ENCODE assay signal across 14 cellular contexts in the genomic region with DNA sequence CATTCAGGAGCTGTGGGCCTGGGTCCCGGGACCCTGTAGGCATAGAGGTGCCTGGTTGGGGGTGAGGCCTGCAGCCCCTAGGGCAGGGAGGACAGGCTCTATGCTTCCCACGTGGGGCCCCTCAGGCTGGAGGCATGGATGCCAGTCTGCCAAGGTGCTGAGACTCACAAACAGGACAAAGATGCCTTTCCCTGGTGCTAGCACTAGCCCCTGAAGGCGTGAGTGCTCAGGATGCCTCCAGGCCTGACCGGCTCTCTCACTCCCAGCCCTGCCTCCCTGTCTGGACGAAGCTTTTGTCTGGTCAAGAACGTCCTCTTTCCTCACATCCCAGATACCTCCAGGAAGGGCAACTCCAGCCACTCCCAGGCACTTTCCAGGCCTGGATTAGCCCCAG. TPM values are rescaled to one million over a fixed set of nuclear protein-coding genes. Genes with fewer than 3 reads are reported as not detected.
A peak's percentile ranks its signal among the peaks of the same experiment; 100 is the strongest.
DNase-seq lines count a peak whose midpoint lies in the region; ATAC-seq, FAIRE-seq and TF ChIP-seq lines count a peak whose summit lies in the region.
"Had no signal": no experiment of that assay in that cellular context is flagged by ENCODE, and none has a peak within 500 bp of the region (broad histone marks: within the 10 kb centered on the region; RNA-seq: fewer than 3 reads in every experiment).

No MANE protein-coding gene starts in this region.

- WGBS in HUES64: 66% methylated on average over 6 of the region's 6 CpGs

- DNase-seq in bronchial epithelial cell (ENCODE audit: low read depth) (peak; percentile 45), mesothelial cell of epicardium (ENCODE audit: low spot score in 2 of 2, unreplicated experiment in 2 of 2) (no peak), NCI-H1105 (lab: John Stamatoyannopoulos, UW) (no peak), cerebellar cortex (ENCODE audit: low spot score) (no peak), GM13976 (ENCODE audit: low spot score) (no peak)
- DNase-seq: ACHN; central memory CD4-positive, alpha-beta T cell; KG1; NCI-H1694 treated with DMSO at 0.1 percent for 48 hours had no signal

- peaks cover 26% of the 10 kb centered on the region for H3K4me1 Mint-ChIP-seq in mesothelial cell of epicardium

- TF ChIP-seq CTCF in 22Rv1 (IDR thresholded peaks at IDR 0.05) (no peak), bronchial epithelial cell (IDR thresholded peaks at IDR 0.05; ENCODE audit: insufficient read depth, low read length, severe bottlenecking) (no peak), mesothelial cell of epicardium (IDR thresholded peaks at IDR 0.05; ENCODE audit: unreplicated experiment) (no peak), GM13976 (IDR thresholded peaks at IDR 0.05; ENCODE audit: borderline replicate concordance, control extremely low read depth, extremely low read depth, insufficient read depth, missing control alignments) (no peak)

- H3K9me3 ChIP-seq in HUES64 (ENCODE audit: insufficient read depth, low read depth, low read length): no peaks in the 10 kb centered on the region
- H3K9me3 ChIP-seq: SJSA1 had no signal

- H3K4me3 ChIP-seq in HUES64 (ENCODE audit: low read length) (no peak overlapping the region), bronchial epithelial cell (ENCODE audit: low read depth, low read length) (no peak overlapping the region)
- H3K4me3 ChIP-seq: SJSA1 had no signal

- H3K27ac ChIP-seq in 22Rv1 (peak overlapping the region; percentile 82), HUES64 (ENCODE audit: low read depth, low read length) (peak overlapping the region; percentile 69)
- H3K27ac ChIP-seq: SJSA1 had no signal

- H3K27ac Mint-ChIP-seq in mesothelial cell of epicardium: peak overlapping the region; percentile 100
- H3K27ac Mint-ChIP-seq: activated naive CD8-positive, alpha-beta T cell had no signal

- H3K9ac ChIP-seq in HUES64 (ENCODE audit: low read depth, low read length): peak overlapping the region; percentile 61

- H3K4me1 ChIP-seq in HUES64 (ENCODE audit: insufficient read depth, low read length): peaks cover 10% of the 10 kb centered on the region; the same call in 1 of the 2 replicates

- no peak for FAIRE-seq in bronchial epithelial cell (lab: Jason Lieb, UNC)

- H3K27me3 ChIP-seq in HUES64 (ENCODE audit: insufficient read depth, low read length) (no peaks in the 10 kb centered on the region), bronchial epithelial cell (ENCODE audit: control insufficient read depth, insufficient read depth, low read length) (no peaks in the 10 kb centered on the region)
- H3K27me3 ChIP-seq: SJSA1 had no signal

- no peaks in the 10 kb centered on the region for H3K9me3 Mint-ChIP-seq in mesothelial cell of epicardium

- H3K27me3 Mint-ChIP-seq in mesothelial cell of epicardium (ENCODE audit: low read depth): no peaks in the 10 kb centered on the region
- H3K27me3 Mint-ChIP-seq: activated naive CD8-positive, alpha-beta T cell had no signal

- in situ Hi-C loops in GM13976 (cut with MboI; ENCODE audit: low sequenced_read_pairs, unreplicated experiment): no loop called here

- no peak for ATAC-seq in HG03280 (IDR thresholded peaks at IDR 0.05; ENCODE audit: unreplicated experiment)

- peak overlapping the region; percentile 90 for H3K4me3 Mint-ChIP-seq in mesothelial cell of epicardium

- H3K36me3 Mint-ChIP-seq in mesothelial cell of epicardium: no peaks in the 10 kb centered on the region
- H3K36me3 Mint-ChIP-seq: activated naive CD8-positive, alpha-beta T cell had no signal

- H3K36me3 ChIP-seq in HUES64 (ENCODE audit: insufficient read depth, low read length) (peaks cover 19% of the 10 kb centered on the region), bronchial epithelial cell (ENCODE audit: control insufficient read depth, insufficient read depth, low read length) (peaks cover 23% of the 10 kb centered on the region)
- H3K36me3 ChIP-seq: SJSA1 had no signal

RNA-seq across cellular contexts. Expression of a gene that starts 2.1 kb away (rescaled TPM):
- 4.0 TPM for polyA plus RNA-seq in HUES64 (2013, experiment 1 of 2)
- polyA plus RNA-seq in HUES64 (2013, experiment 2 of 2): 4.4 TPM
- total RNA-seq in bronchial epithelial cell: 16.6 and 23.0 TPM in 2 replicates
- total RNA-seq in mesothelial cell of epicardium: 24.6 to 30.1 TPM (median 25.0 TPM) in 3 replicates

RNA-seq across cellular contexts. Expression of a gene that starts 32.0 kb away (rescaled TPM):
- 31.5 TPM for polyA plus RNA-seq in HUES64 (2013, experiment 1 of 2)
- polyA plus RNA-seq in HUES64 (2013, experiment 2 of 2): 36.6 TPM
- total RNA-seq in bronchial epithelial cell (5.5 and 8.3 TPM in 2 replicates), mesothelial cell of epicardium (44.5 to 45.4 TPM (median 44.9 TPM) in 3 replicates)

RNA-seq across cellular contexts. Expression of a gene that starts 36.1 kb away (rescaled TPM):
- polyA plus RNA-seq in HUES64 (2013, experiment 1 of 2): 20.5 TPM
- 19.7 TPM for polyA plus RNA-seq in HUES64 (2013, experiment 2 of 2)
- total RNA-seq in bronchial epithelial cell: 32.9 and 40.7 TPM in 2 replicates
- total RNA-seq in mesothelial cell of epicardium: 84.9 to 94.5 TPM (median 86.8 TPM) in 3 replicates

RNA-seq across cellular contexts. Expression of a gene that starts 39.3 kb away (rescaled TPM):
- 14.1 TPM for polyA plus RNA-seq in HUES64 (2013, experiment 1 of 2)
- 16.9 TPM for polyA plus RNA-seq in HUES64 (2013, experiment 2 of 2)
- total RNA-seq in bronchial epithelial cell (6.8 and 7.0 TPM in 2 replicates), mesothelial cell of epicardium (23.7 to 25.8 TPM (median 25.0 TPM) in 3 replicates)
